9 cellular contexts compared by ENCODE assay signal in the genomic region with DNA sequence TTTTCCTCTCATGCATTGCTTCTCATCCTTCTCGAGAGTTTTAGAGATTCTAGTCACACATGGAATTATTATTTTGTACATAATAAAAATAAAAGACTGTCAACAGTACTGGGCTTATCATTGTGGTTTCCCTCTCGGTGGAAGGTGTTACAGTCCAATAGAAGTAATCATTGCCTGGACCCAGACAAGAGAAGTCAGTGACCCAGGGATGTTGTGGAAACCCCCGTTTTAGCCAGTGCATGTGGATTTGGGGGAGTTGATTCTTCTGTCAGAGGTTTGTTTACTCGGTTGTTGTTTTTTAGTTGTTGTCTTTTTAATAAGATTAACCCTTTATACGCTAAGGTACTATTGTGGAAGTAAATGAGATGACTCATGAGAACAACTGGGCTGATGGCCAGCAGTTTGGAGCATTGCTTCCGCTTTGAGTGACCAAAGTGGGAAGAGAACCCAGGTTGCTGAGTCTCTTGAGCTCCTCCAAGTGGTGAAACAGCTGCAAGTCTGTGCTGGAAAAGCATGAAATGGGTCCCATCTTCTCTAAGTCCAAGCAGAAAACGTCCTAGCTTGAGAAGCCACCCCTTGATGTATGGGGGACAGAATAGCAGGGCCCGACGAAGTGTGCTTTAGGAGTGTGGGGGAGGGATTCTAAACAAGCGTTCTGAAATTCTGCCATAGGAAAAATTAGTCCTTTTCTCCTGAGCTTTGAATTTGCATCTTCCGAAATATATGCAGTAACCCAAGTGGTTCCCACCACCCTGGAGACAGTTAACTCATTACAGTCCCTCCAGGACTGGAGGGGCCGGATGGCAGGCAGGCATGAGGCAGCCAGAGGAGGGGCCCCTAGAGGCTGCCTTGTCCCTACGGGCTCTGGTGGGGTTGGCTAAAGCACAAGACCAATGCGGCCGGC.
DNase-seq lines count a peak whose midpoint lies in the region; ATAC-seq and TF ChIP-seq lines count a peak whose summit lies in the region.
"Had no signal": no experiment of that assay in that cellular context is flagged by ENCODE, and none has a peak within 500 bp of the region (broad histone marks: within the 10 kb centered on the region; RNA-seq: fewer than 3 reads in every experiment).

No MANE protein-coding gene starts in this region.

- TF ChIP-seq CTCF in thyroid gland (IDR thresholded peaks at IDR 0.05) (peak in 3 of 6 experiments; percentile 16 to 47 (median 37)), suprapubic skin (IDR thresholded peaks at IDR 0.05) (no peak)

- H3K9me3 ChIP-seq in thyroid gland: no peaks in the 10 kb centered on the region
- no peaks in the 10 kb centered on the region for H3K9me3 ChIP-seq in suprapubic skin
- H3K9me3 ChIP-seq: neutrophil had no signal

- no peaks in the 10 kb centered on the region for H3K27me3 ChIP-seq in thyroid gland
- peaks cover 26% of the 10 kb centered on the region for H3K27me3 ChIP-seq in suprapubic skin
- H3K27me3 ChIP-seq: neutrophil had no signal

- H3K36me3 ChIP-seq in thyroid gland (no peaks in the 10 kb centered on the region), suprapubic skin (no peaks in the 10 kb centered on the region)
- H3K36me3 ChIP-seq: neutrophil had no signal

- no peak overlapping the region for H3K4me3 ChIP-seq in thyroid gland (replicated peaks in 1 of 3)
- no peak overlapping the region for H3K4me3 ChIP-seq in suprapubic skin

- WGBS in thyroid gland, 2 donors: 31 to 46% methylated on average over 15 of the region's 15 CpGs
- WGBS in suprapubic skin: 67% methylated on average over 15 of the region's 15 CpGs

- no peak for TF ChIP-seq EP300 in Ishikawa (IDR thresholded peaks at IDR 0.05; ENCODE audit: borderline replicate concordance)
- TF ChIP-seq EP300 in suprapubic skin (IDR thresholded peaks at IDR 0.05): no peak

- no peak for TF ChIP-seq POLR2A in thyroid gland (IDR thresholded peaks at IDR 0.05)
- no peak for TF ChIP-seq POLR2A in suprapubic skin (IDR thresholded peaks at IDR 0.05)

- no peak for ATAC-seq in left cardiac atrium
- no peak for ATAC-seq in GM21619 (IDR thresholded peaks at IDR 0.05; ENCODE audit: unreplicated experiment)

- H3K27ac ChIP-seq in thyroid gland (peak overlapping the region; percentile 32 to 69 (median 61)), suprapubic skin (no peak overlapping the region)
- H3K27ac ChIP-seq: neutrophil had no signal

- intact Hi-C loops in left cardiac atrium (cut with DNase I): no loop called here
- intact Hi-C loops in thyroid gland (cut with DNase I): no loop called here

- TF ChIP-seq RAD21 in Ishikawa (IDR thresholded peaks at IDR 0.05; ENCODE audit: low read depth): peak; percentile 69

- H3K4me1 ChIP-seq in thyroid gland (peaks cover 32 to 35% of the 10 kb centered on the region in 2 donors), suprapubic skin (no peaks in the 10 kb centered on the region)

- peak; percentile 92 for DNase-seq in DMS53 (lab: John Stamatoyannopoulos, UW)
- peak; percentile 34 to 70 for DNase-seq in SW 1271 (lab: John Stamatoyannopoulos, UW)
- peak; percentile 34 for DNase-seq in left cardiac atrium
- peak; percentile 65 to 78 for DNase-seq in thyroid gland
- DNase-seq in suprapubic skin (ENCODE audit: low spot score in 2 of 2): no peak
- DNase-seq in GOT3 (lab: John Stamatoyannopoulos, UW): no peak

TF ChIP-seq in Ishikawa, 13 proteins besides CTCF, POLR2A, EP300 and RAD21:
- no peak for TF ChIP-seq TCF12 (IDR thresholded peaks at IDR 0.05; ENCODE audit: low read depth)
- TF ChIP-seq YY1 (IDR thresholded peaks at IDR 0.05; ENCODE audit: low read depth): no peak
- TF ChIP-seq TEAD4 (IDR thresholded peaks at IDR 0.05): no peak
- peak; percentile 73 for TF ChIP-seq NFIC (IDR thresholded peaks at IDR 0.05)

Comparison
In these comparisons a context has a peak if more than half of its experiments do, and no peak if none do; other contexts are left out.
1. DNase-seq: peak in DMS53 (single experiment), SW 1271 (2 of 2), left cardiac atrium (single experiment) and thyroid gland (2 of 2); none in suprapubic skin (0 of 2) and GOT3 (single experiment).